In genomic region chr19:2887391-2887914, GRCh38 we compare ENCODE assay signal across 8 cellular contexts. TPM values are rescaled to one million over a fixed set of nuclear protein-coding genes. Genes with fewer than 3 reads are reported as not detected.
A peak's percentile ranks its signal among the peaks of the same experiment; 100 is the strongest.
DNase-seq lines count a peak whose midpoint lies in the region; ATAC-seq and TF ChIP-seq lines count a peak whose summit lies in the region.

No MANE protein-coding gene starts in this region.

- H3K27me3 ChIP-seq in KMS-11 (ENCODE audit: insufficient read depth, low read depth) (peaks cover 47% of the 10 kb centered on the region), right lobe of liver (no peaks in the 10 kb centered on the region), uterus (no peaks in the 10 kb centered on the region)

- intact Hi-C loops in OCI-LY7 (cut with micrococcal nuclease; ENCODE audit: unreplicated experiment) (no loop called here), right lobe of liver (cut with DNase I) (no loop called here), uterus (cut with DNase I; ENCODE audit: low total_unique reads) (no loop called here)

- H3K4me1 ChIP-seq in KMS-11 (ENCODE audit: low read depth, poor library complexity, severe bottlenecking) (no peaks in the 10 kb centered on the region), OCI-LY7 (ENCODE audit: insufficient read depth, low read length, poor library complexity, severe bottlenecking) (peaks cover 33% of the 10 kb centered on the region), right lobe of liver (no peaks in the 10 kb centered on the region), uterus (no peaks in the 10 kb centered on the region)

- 12% methylated on average over 8 of the region's 9 CpGs for WGBS in right lobe of liver (ENCODE audit: insufficient coverage, low coverage, low lambda C conversion rate, missing lambda C conversion rate)

- CTCF ChIA-PET in OCI-LY7 (lab: Charles Lee; ENCODE audit: unreplicated experiment): interaction anchor here (1.0 to 1.1 kb wide), 2 partner anchors 63 to 239 kb away, joined by 3 read pairs; no protein-coding TSS in a partner anchor

- ATAC-seq in right lobe of liver (peak; percentile 86 to 95 (median 90)), GM21529 (IDR thresholded peaks at IDR 0.05; ENCODE audit: unreplicated experiment) (no peak)

- H4K20me1 ChIP-seq in KMS-11 (ENCODE audit: insufficient read depth) (no peaks in the 10 kb centered on the region), OCI-LY7 (ENCODE audit: insufficient read depth, low read length) (no peaks in the 10 kb centered on the region)

- POLR2A ChIA-PET in OCI-LY7 (lab: Charles Lee): interaction anchor here (1.1 to 1.3 kb wide), 2 partner anchors 17 to 63 kb away, joined by 4 read pairs; no protein-coding TSS in a partner anchor

- H3K9me2 ChIP-seq in OCI-LY7 (ENCODE audit: insufficient read depth, low read length): no peaks in the 10 kb centered on the region

- no peak overlapping the region for H3K4me3 ChIP-seq in KMS-11 (IDR thresholded peaks at IDR 0.05; ENCODE audit: insufficient read depth, low read depth, low read length)
- H3K4me3 ChIP-seq in OCI-LY7 (ENCODE audit: low read depth, low read length, poor library complexity, severe bottlenecking): no peak overlapping the region
- no peak overlapping the region for H3K4me3 ChIP-seq in right lobe of liver
- no peak overlapping the region for H3K4me3 ChIP-seq in uterus

- H3K27ac ChIP-seq in KMS-11 (no peak overlapping the region), OCI-LY7 (ENCODE audit: low read depth, low read length, poor library complexity, severe bottlenecking) (peak overlapping the region; percentile 74), right lobe of liver (no peak overlapping the region), uterus (no peak overlapping the region)

- TF ChIP-seq POLR2A in right lobe of liver (IDR thresholded peaks at IDR 0.05) (no peak), uterus (IDR thresholded peaks at IDR 0.05) (no peak)

- no TSS peak for BruUV-seq in OCI-LY7 (replicated peaks; lab: Mats Ljungman, UMichigan)

- H3K79me2 ChIP-seq in KMS-11 (ENCODE audit: insufficient read depth, low read depth) (no peaks in the 10 kb centered on the region), OCI-LY7 (ENCODE audit: insufficient read depth, low read depth, low read length) (no peaks in the 10 kb centered on the region)

- H3K36me3 ChIP-seq in KMS-11 (ENCODE audit: insufficient read depth): no peaks in the 10 kb centered on the region
- no peaks in the 10 kb centered on the region for H3K36me3 ChIP-seq in OCI-LY7 (ENCODE audit: insufficient read depth, low read length)
- H3K36me3 ChIP-seq in right lobe of liver: no peaks in the 10 kb centered on the region
- H3K36me3 ChIP-seq in uterus: no peaks in the 10 kb centered on the region

- no peak overlapping the region for H3K9ac ChIP-seq in KMS-11

- no peak overlapping the region for H3K4me2 ChIP-seq in KMS-11
- H3K4me2 ChIP-seq in OCI-LY7 (ENCODE audit: low read length): peak overlapping the region; percentile 45

- H2AFZ ChIP-seq in KMS-11 (ENCODE audit: low read depth): no peak overlapping the region
- H2AFZ ChIP-seq in OCI-LY7 (ENCODE audit: low read length): peak overlapping the region; percentile 88

- peak; percentile 67 for DNase-seq in SIG-M5 treated with dmso at 0.1 percent for 504 hours (lab: John Stamatoyannopoulos, UW; ENCODE audit: unreplicated experiment)
- no peak for DNase-seq in SIG-M5 (lab: John Stamatoyannopoulos, UW)
- peak; percentile 82 for DNase-seq in OCI-LY7 (ENCODE audit: low spot score)
- peak; percentile 80 for DNase-seq in cerebellum (ENCODE audit: low spot score)
- DNase-seq in right lobe of liver: no peak
- no peak for DNase-seq in uterus

- TF ChIP-seq CTCF in KMS-11 (conservative IDR thresholded peaks at IDR 0.05; ENCODE audit: low read depth, low read length) (peak; percentile 70), OCI-LY7 (conservative IDR thresholded peaks at IDR 0.05; ENCODE audit: low read length) (peak; percentile 84), right lobe of liver (IDR thresholded peaks at IDR 0.05) (peak; percentile 64 to 75 (median 68)), uterus (IDR thresholded peaks at IDR 0.05) (peak; percentile 58 to 72 (median 67))

- H3K9me3 ChIP-seq in OCI-LY7 (ENCODE audit: low read length) (no peaks in the 10 kb centered on the region), right lobe of liver (no peaks in the 10 kb centered on the region), uterus (no peaks in the 10 kb centered on the region)

RNA-seq across cellular contexts. Expression of gene ZNF57, which starts 13.3 kb away (rescaled TPM):
- total RNA-seq in OCI-LY7 (2014; rRNA removed; shearing (Covaris generic)): 7.4 and 7.7 TPM in 2 replicates
- total RNA-seq in OCI-LY7 (2022) (4.3 and 6.6 TPM in 2 replicates), cerebellum (4.3 TPM), right lobe of liver (1 to 10 TPM in 5 of 6 experiments, under 1 TPM in 1; 0.98 to 2.9 (median 1.7) TPM), uterus (1 to 10 TPM; 3.2 to 7.7 (median 5.3) TPM)

RNA-seq across cellular contexts. Expression of gene ZNF556, which starts 20.3 kb away (rescaled TPM):
- 0.09 and 0.15 TPM in 2 replicates for total RNA-seq in OCI-LY7 (2014; rRNA removed; shearing (Covaris generic))
- total RNA-seq in OCI-LY7 (2022) (not detected in 2 replicates), cerebellum (0.18 TPM), right lobe of liver (not detected), uterus (under 1 TPM in 2 of 4 donors, not detected in 2; 0.28 to 0.73 TPM)

RNA-seq across cellular contexts. Expression of gene ZNF555, which starts 46.2 kb away (rescaled TPM):
- total RNA-seq in OCI-LY7 (2014; rRNA removed; shearing (Covaris generic)): 2.4 and 2.8 TPM in 2 replicates
- total RNA-seq in OCI-LY7 (2022) (5.1 and 6.9 TPM in 2 replicates), cerebellum (15.5 TPM), right lobe of liver (1 to 10 TPM in 5 of 6 experiments, under 1 TPM in 1; 0.87 to 2.6 (median 2.1) TPM), uterus (10 to 100 TPM in 3 of 4 donors, 1 to 10 TPM in 1; 4.6 to 22.7 (median 17.7) TPM)

RNA-seq across cellular contexts. Expression of gene ZNF77, which starts 57.3 kb away (rescaled TPM):
- 4.8 and 5.4 TPM in 2 replicates for total RNA-seq in OCI-LY7 (2014; rRNA removed; shearing (Covaris generic))
- total RNA-seq in OCI-LY7 (2022): 6.8 TPM in 2 replicates
- total RNA-seq in cerebellum: 8.2 TPM
- total RNA-seq in right lobe of liver: 1 to 10 TPM; 1.1 to 1.5 (median 1.3) TPM
- 10 to 100 TPM in 2 of 4 donors, 1 to 10 TPM in 2; 2.4 to 17.9 (median 9.1) TPM for total RNA-seq in uterus

Comparison
In these comparisons a context has a peak if more than half of its experiments do, and no peak if none do; other contexts are left out.
1. DNase-seq: peak in SIG-M5 treated with dmso at 0.1 percent for 504 hours (single experiment), OCI-LY7 (single experiment) and cerebellum (single experiment); none in SIG-M5 (single experiment), right lobe of liver (0 of 3) and uterus (0 of 2).
2. Peak in every context shown above with its lines, with median percentiles within 50 percentile points of each other: CTCF ChIP-seq.